In the genomic region with DNA sequence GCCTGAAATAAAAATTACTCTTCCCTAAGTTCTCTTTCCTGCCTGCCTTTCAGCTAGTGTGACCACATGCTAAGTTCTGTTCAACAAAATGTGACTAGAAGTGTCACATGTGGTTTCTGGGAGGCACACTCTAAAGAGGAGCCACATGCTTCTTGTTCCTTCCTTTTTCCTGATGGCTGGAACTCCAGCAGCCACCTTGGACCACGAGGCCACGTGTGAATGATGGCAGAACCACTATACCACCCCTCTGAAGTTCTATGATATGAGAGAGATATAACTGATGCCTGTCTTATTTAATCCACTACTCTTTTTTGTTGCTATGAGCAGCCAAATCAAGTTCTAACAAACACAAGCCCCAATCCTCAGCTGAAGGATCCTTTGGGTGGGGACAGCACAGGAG, we compare ENCODE assay signal across 2 cellular contexts.
TF ChIP-seq lines count a peak whose summit lies in the region.

No MANE protein-coding gene starts in this region.

TF ChIP-seq in GM23338, 12 proteins besides CTCF, POLR2A, EP300 and RAD21 (continues in another document):
- TF ChIP-seq, protein P1, sequence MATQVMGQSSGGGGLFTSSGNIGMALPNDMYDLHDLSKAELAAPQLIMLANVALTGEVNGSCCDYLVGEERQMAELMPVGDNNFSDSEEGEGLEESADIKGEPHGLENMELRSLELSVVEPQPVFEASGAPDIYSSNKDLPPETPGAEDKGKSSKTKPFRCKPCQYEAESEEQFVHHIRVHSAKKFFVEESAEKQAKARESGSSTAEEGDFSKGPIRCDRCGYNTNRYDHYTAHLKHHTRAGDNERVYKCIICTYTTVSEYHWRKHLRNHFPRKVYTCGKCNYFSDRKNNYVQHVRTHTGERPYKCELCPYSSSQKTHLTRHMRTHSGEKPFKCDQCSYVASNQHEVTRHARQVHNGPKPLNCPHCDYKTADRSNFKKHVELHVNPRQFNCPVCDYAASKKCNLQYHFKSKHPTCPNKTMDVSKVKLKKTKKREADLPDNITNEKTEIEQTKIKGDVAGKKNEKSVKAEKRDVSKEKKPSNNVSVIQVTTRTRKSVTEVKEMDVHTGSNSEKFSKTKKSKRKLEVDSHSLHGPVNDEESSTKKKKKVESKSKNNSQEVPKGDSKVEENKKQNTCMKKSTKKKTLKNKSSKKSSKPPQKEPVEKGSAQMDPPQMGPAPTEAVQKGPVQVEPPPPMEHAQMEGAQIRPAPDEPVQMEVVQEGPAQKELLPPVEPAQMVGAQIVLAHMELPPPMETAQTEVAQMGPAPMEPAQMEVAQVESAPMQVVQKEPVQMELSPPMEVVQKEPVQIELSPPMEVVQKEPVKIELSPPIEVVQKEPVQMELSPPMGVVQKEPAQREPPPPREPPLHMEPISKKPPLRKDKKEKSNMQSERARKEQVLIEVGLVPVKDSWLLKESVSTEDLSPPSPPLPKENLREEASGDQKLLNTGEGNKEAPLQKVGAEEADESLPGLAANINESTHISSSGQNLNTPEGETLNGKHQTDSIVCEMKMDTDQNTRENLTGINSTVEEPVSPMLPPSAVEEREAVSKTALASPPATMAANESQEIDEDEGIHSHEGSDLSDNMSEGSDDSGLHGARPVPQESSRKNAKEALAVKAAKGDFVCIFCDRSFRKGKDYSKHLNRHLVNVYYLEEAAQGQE (IDR thresholded peaks at IDR 0.05; ENCODE audit: unreplicated experiment) = no peak
- no peak for TF ChIP-seq ZNF114 (CRISPR knock-in tag; IDR thresholded peaks at IDR 0.05)
- no peak for TF ChIP-seq EZH2 (IDR thresholded peaks at IDR 0.05; ENCODE audit: low read depth, unreplicated experiment)
- TF ChIP-seq STAT1 (IDR thresholded peaks at IDR 0.05; ENCODE audit: unreplicated experiment) = no peak
- no peak for TF ChIP-seq JUNB (IDR thresholded peaks at IDR 0.05; ENCODE audit: unreplicated experiment)
- no peak for TF ChIP-seq CREB1 (CRISPR knock-in tag; IDR thresholded peaks at IDR 0.05; ENCODE audit: low read depth)
- TF ChIP-seq, protein P2, sequence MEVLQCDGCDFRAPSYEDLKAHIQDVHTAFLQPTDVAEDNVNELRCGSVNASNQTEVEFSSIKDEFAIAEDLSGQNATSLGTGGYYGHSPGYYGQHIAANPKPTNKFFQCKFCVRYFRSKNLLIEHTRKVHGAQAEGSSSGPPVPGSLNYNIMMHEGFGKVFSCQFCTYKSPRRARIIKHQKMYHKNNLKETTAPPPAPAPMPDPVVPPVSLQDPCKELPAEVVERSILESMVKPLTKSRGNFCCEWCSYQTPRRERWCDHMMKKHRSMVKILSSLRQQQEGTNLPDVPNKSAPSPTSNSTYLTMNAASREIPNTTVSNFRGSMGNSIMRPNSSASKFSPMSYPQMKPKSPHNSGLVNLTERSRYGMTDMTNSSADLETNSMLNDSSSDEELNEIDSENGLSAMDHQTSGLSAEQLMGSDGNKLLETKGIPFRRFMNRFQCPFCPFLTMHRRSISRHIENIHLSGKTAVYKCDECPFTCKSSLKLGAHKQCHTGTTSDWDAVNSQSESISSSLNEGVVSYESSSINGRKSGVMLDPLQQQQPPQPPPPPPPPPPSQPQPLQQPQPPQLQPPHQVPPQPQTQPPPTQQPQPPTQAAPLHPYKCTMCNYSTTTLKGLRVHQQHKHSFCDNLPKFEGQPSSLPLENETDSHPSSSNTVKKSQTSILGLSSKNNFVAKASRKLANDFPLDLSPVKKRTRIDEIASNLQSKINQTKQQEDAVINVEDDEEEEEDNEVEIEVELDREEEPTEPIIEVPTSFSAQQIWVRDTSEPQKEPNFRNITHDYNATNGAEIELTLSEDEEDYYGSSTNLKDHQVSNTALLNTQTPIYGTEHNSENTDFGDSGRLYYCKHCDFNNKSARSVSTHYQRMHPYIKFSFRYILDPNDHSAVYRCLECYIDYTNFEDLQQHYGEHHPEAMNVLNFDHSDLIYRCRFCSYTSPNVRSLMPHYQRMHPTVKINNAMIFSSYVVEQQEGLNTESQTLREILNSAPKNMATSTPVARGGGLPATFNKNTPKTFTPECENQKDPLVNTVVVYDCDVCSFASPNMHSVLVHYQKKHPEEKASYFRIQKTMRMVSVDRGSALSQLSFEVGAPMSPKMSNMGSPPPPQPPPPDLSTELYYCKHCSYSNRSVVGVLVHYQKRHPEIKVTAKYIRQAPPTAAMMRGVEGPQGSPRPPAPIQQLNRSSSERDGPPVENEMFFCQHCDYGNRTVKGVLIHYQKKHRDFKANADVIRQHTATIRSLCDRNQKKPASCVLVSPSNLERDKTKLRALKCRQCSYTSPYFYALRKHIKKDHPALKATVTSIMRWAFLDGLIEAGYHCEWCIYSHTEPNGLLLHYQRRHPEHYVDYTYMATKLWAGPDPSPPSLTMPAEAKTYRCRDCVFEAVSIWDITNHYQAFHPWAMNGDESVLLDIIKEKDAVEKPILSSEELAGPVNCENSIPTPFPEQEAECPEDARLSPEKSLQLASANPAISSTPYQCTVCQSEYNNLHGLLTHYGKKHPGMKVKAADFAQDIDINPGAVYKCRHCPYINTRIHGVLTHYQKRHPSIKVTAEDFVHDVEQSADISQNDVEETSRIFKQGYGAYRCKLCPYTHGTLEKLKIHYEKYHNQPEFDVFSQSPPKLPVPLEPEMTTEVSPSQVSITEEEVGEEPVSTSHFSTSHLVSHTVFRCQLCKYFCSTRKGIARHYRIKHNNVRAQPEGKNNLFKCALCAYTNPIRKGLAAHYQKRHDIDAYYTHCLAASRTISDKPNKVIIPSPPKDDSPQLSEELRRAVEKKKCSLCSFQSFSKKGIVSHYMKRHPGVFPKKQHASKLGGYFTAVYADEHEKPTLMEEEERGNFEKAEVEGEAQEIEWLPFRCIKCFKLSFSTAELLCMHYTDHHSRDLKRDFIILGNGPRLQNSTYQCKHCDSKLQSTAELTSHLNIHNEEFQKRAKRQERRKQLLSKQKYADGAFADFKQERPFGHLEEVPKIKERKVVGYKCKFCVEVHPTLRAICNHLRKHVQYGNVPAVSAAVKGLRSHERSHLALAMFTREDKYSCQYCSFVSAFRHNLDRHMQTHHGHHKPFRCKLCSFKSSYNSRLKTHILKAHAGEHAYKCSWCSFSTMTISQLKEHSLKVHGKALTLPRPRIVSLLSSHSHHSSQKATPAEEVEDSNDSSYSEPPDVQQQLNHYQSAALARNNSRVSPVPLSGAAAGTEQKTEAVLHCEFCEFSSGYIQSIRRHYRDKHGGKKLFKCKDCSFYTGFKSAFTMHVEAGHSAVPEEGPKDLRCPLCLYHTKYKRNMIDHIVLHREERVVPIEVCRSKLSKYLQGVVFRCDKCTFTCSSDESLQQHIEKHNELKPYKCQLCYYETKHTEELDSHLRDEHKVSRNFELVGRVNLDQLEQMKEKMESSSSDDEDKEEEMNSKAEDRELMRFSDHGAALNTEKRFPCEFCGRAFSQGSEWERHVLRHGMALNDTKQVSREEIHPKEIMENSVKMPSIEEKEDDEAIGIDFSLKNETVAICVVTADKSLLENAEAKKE (CRISPR knock-in tag; IDR thresholded peaks at IDR 0.05) = no peak
- TF ChIP-seq, protein P3, sequence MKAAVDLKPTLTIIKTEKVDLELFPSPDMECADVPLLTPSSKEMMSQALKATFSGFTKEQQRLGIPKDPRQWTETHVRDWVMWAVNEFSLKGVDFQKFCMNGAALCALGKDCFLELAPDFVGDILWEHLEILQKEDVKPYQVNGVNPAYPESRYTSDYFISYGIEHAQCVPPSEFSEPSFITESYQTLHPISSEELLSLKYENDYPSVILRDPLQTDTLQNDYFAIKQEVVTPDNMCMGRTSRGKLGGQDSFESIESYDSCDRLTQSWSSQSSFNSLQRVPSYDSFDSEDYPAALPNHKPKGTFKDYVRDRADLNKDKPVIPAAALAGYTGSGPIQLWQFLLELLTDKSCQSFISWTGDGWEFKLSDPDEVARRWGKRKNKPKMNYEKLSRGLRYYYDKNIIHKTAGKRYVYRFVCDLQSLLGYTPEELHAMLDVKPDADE (IDR thresholded peaks at IDR 0.05) = no peak
- TF ChIP-seq EZH2phosphoT487 (IDR thresholded peaks at IDR 0.05; ENCODE audit: unreplicated experiment) = no peak
- TF ChIP-seq ZNF331 (CRISPR knock-in tag; IDR thresholded peaks at IDR 0.05; ENCODE audit: low read depth) = no peak

TF ChIP-seq in H1, 55 proteins besides CTCF, POLR2A, EP300 and RAD21:
- TF ChIP-seq, protein P4, sequence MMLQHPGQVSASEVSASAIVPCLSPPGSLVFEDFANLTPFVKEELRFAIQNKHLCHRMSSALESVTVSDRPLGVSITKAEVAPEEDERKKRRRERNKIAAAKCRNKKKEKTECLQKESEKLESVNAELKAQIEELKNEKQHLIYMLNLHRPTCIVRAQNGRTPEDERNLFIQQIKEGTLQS (IDR thresholded peaks at IDR 0.05; ENCODE audit: insufficient read depth, low read depth, low read length) = no peak
- TF ChIP-seq TAF1 (IDR thresholded peaks at IDR 0.05; ENCODE audit: low read depth, low read length) (no peak), TCF12 (IDR thresholded peaks at IDR 0.05; ENCODE audit: low read depth, low read length) (no peak), BCL11A (IDR thresholded peaks at IDR 0.05; ENCODE audit: low read depth in 2 of 2, low read length in 2 of 2) (no peak), KDM4A (IDR thresholded peaks at IDR 0.05; ENCODE audit: low read depth, low read length, severe bottlenecking) (no peak), EZH2 (IDR thresholded peaks at IDR 0.05; ENCODE audit: low read depth, low read length, severe bottlenecking) (no peak), RFX5 (IDR thresholded peaks at IDR 0.05; ENCODE audit: borderline replicate concordance, low read depth, low read length) (no peak), ZNF274 (IDR thresholded peaks at IDR 0.05; ENCODE audit: borderline replicate concordance, extremely low read depth, low read length) (no peak), CTBP2 (IDR thresholded peaks at IDR 0.05; ENCODE audit: borderline replicate concordance, insufficient read depth, insufficient read length, low read length) (no peak), ASH2L (IDR thresholded peaks at IDR 0.05; ENCODE audit: low read length) (no peak), KDM5A (IDR thresholded peaks at IDR 0.05; ENCODE audit: low read length) (no peak)
- TF ChIP-seq, protein P5, sequence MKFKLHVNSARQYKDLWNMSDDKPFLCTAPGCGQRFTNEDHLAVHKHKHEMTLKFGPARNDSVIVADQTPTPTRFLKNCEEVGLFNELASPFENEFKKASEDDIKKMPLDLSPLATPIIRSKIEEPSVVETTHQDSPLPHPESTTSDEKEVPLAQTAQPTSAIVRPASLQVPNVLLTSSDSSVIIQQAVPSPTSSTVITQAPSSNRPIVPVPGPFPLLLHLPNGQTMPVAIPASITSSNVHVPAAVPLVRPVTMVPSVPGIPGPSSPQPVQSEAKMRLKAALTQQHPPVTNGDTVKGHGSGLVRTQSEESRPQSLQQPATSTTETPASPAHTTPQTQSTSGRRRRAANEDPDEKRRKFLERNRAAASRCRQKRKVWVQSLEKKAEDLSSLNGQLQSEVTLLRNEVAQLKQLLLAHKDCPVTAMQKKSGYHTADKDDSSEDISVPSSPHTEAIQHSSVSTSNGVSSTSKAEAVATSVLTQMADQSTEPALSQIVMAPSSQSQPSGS (IDR thresholded peaks at IDR 0.05; ENCODE audit: low read length) = no peak
